ENCODE assay signal across 30 cellular contexts in the genomic region with DNA sequence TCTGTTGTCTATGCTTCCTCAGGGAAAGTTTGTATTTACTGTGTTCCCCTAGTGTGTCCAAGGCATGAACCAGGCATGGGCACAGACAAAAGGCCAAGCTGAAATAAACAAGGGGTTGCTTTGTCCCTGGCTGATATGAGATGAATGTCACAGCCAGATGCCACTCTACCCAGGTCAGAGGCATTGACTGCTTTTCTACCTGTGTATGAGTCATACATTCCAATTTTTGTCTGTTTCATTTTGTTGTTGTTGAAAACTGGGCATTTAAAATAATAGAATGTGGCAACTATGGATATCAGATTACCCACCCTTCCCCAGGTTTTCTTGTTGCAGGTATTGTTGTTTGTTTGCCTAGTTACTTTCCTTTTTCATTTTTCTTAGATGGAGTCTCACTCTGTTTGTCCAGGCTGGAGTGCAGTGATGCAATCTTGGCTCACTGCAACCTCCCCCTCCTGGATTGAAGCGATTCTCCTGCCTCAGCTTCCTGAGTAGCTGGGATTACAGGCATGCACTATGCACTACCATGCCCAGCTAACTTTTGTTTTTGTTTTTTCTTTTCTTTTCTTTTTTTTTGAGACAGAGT.
DNase-seq lines count a peak whose midpoint lies in the region; ATAC-seq and TF ChIP-seq lines count a peak whose summit lies in the region.
"Had no signal": no experiment of that assay in that cellular context is flagged by ENCODE, and none has a peak within 500 bp of the region (broad histone marks: within the 10 kb centered on the region; RNA-seq: fewer than 3 reads in every experiment).

No MANE protein-coding gene starts in this region.

- TF ChIP-seq CTCF in PC-3 (conservative IDR thresholded peaks at IDR 0.05; ENCODE audit: low read depth, low read length), result no peak

- peaks cover 5% of the 10 kb centered on the region; the same call in 1 of the 2 replicates for H3K4me1 ChIP-seq in PC-3 (ENCODE audit: insufficient read depth, low read length)
- H3K4me1 ChIP-seq: ascending aorta had no signal

- CTCF ChIA-PET in PC-3 (lab: Charles Lee), result no interaction called here

- H3K4me3 Mint-ChIP-seq in activated T-cell treated with anti-CD3 and anti-CD28 coated beads, Interleukin-2, amount 50 U/mL, for 4 hours, result no peak overlapping the region
- H3K4me3 Mint-ChIP-seq in activated naive CD8-positive, alpha-beta T cell treated with anti-CD3 and anti-CD28 coated beads, Interleukin-2, amount 50 U/mL, for 24 hours, result no peak overlapping the region
- H3K4me3 Mint-ChIP-seq in activated T-helper 17 cell treated with anti-CD3 and anti-CD28 coated beads, Interleukin-2, amount 50 U/mL, for 72 hours, result no peak overlapping the region
- H3K4me3 Mint-ChIP-seq: activated naive CD8-positive, alpha-beta T cell treated with anti-CD3 and anti-CD28 coated beads for 36 hours; CD4-positive, alpha-beta T cell; GM23338 had no signal

- ATAC-seq in PC-3 (peak; percentile 35), GM19467 (IDR thresholded peaks at IDR 0.05; ENCODE audit: unreplicated experiment) (no peak)
- ATAC-seq in activated T-cell treated with anti-CD3 and anti-CD28 coated beads, Interleukin-2, amount 50 U/mL, for 4 hours, result no peak
- no peak for ATAC-seq in activated naive CD8-positive, alpha-beta T cell treated with anti-CD3 and anti-CD28 coated beads, Interleukin-2, amount 50 U/mL, for 24 hours
- ATAC-seq in activated T-helper 17 cell treated with anti-CD3 and anti-CD28 coated beads, Interleukin-2, amount 50 U/mL, for 72 hours (replicated peaks), result no peak
- ATAC-seq: esophagus mucosa; GM23338; left ventricle myocardium superior; Panc1; right cardiac atrium; stimulated activated naive CD8-positive, alpha-beta T cell treated with anti-CD3 and anti-CD28 coated beads, Interleukin-15, Interleukin-2, amounts not matched to agents 100 U/mL and 50 U/mL, for 24 hours had no signal

- intact Hi-C loops in PC-3 (cut with micrococcal nuclease), result no loop called here

- no peaks in the 10 kb centered on the region for H3K79me2 ChIP-seq in PC-3 (ENCODE audit: low read length)

- POLR2A ChIA-PET in PC-3 (lab: Charles Lee; ENCODE audit: unreplicated experiment), result no interaction called here

- no peaks in the 10 kb centered on the region for H3K27me3 ChIP-seq in PC-3 (ENCODE audit: low read length)
- H3K27me3 ChIP-seq: ascending aorta, MG63 had no signal

- H2AFZ ChIP-seq in PC-3 (ENCODE audit: low read length), result no peak overlapping the region
- H2AFZ ChIP-seq: GM23338 had no signal

- peaks cover under 1% of the 10 kb centered on the region; the same call in 1 of the 2 replicates for H3K9me3 ChIP-seq in PC-3 (ENCODE audit: low read length)
- H3K9me3 ChIP-seq: MG63 had no signal

- DNase-seq in COR-L47 (lab: John Stamatoyannopoulos, UW) (peak; percentile 55), NCI-H2029 (lab: John Stamatoyannopoulos, UW) (peak; percentile 37), PC-3 (peak; percentile 83), epithelial cell of prostate (ENCODE audit: low read depth, low spot score) (peak; percentile 14)
- no peak for DNase-seq in activated T-cell treated with anti-CD3 and anti-CD28 coated beads, Interleukin-2, amount 50 U/mL, for 4 hours
- DNase-seq in activated naive CD8-positive, alpha-beta T cell treated with anti-CD3 and anti-CD28 coated beads, Interleukin-2, amount 50 U/mL, for 24 hours, result no peak
- DNase-seq: activated CD4-positive, alpha-beta T cell treated with anti-CD3 and anti-CD28 coated beads for 4 hours; activated effector memory CD4-positive, alpha-beta T cell treated with anti-CD3 and anti-CD28 coated beads, Interleukin-2, amount 50 U/mL, for 16 hours; activated naive CD8-positive, alpha-beta T cell treated with anti-CD3 and anti-CD28 coated beads for 36 hours; activated T-cell treated with anti-CD3 and anti-CD28 coated beads for 4 hours; CD4-positive, alpha-beta T cell; effector memory CD4-positive, alpha-beta T cell; foreskin fibroblast; head of caudate nucleus; KBM-7; left ventricle myocardium superior; MG63; NCI-H1105 treated with DMSO at 0.1 percent for 48 hours; NCI-H1930; right cardiac atrium; stimulated activated CD4-positive, alpha-beta T cell treated with anti-CD3 and anti-CD28 coated beads, Interleukin-2, amount 100 ng/mL, for 24 hours; stimulated activated naive CD8-positive, alpha-beta T cell treated with anti-CD3 and anti-CD28 coated beads, Interleukin-15, Interleukin-2, amounts not matched to agents 100 U/mL and 50 U/mL, for 24 hours had no signal

- H3K36me3 Mint-ChIP-seq in activated T-cell treated with anti-CD3 and anti-CD28 coated beads, Interleukin-2, amount 50 U/mL, for 4 hours (ENCODE audit: insufficient read depth), result no peaks in the 10 kb centered on the region
- H3K36me3 Mint-ChIP-seq in activated naive CD8-positive, alpha-beta T cell treated with anti-CD3 and anti-CD28 coated beads, Interleukin-2, amount 50 U/mL, for 24 hours (ENCODE audit: low read depth), result peaks cover 3% of the 10 kb centered on the region
- H3K36me3 Mint-ChIP-seq in activated T-helper 17 cell treated with anti-CD3 and anti-CD28 coated beads, Interleukin-2, amount 50 U/mL, for 72 hours (ENCODE audit: low read depth), result no peaks in the 10 kb centered on the region

- H3K4me1 Mint-ChIP-seq in activated T-cell treated with anti-CD3 and anti-CD28 coated beads, Interleukin-2, amount 50 U/mL, for 4 hours (ENCODE audit: low read depth), result no peaks in the 10 kb centered on the region
- no peaks in the 10 kb centered on the region for H3K4me1 Mint-ChIP-seq in activated naive CD8-positive, alpha-beta T cell treated with anti-CD3 and anti-CD28 coated beads, Interleukin-2, amount 50 U/mL, for 24 hours
- H3K4me1 Mint-ChIP-seq in activated T-helper 17 cell treated with anti-CD3 and anti-CD28 coated beads, Interleukin-2, amount 50 U/mL, for 72 hours, result no peaks in the 10 kb centered on the region
- H3K4me1 Mint-ChIP-seq: activated naive CD8-positive, alpha-beta T cell treated with anti-CD3 and anti-CD28 coated beads for 36 hours; GM23338 had no signal

- no peak overlapping the region for H3K4me3 ChIP-seq in PC-3 (ENCODE audit: low read length)
- H3K4me3 ChIP-seq: ascending aorta, coronary artery, GM23338, MG63, thoracic aorta had no signal

- H3K9me3 Mint-ChIP-seq in activated T-cell treated with anti-CD3 and anti-CD28 coated beads, Interleukin-2, amount 50 U/mL, for 4 hours, result peaks cover 22% of the 10 kb centered on the region
- H3K9me3 Mint-ChIP-seq in activated naive CD8-positive, alpha-beta T cell treated with anti-CD3 and anti-CD28 coated beads, Interleukin-2, amount 50 U/mL, for 24 hours, result peaks cover 39% of the 10 kb centered on the region
- H3K9me3 Mint-ChIP-seq in activated T-helper 17 cell treated with anti-CD3 and anti-CD28 coated beads, Interleukin-2, amount 50 U/mL, for 72 hours, result peaks cover 30% of the 10 kb centered on the region

- H3K9ac ChIP-seq in PC-3 (ENCODE audit: low read length), result no peak overlapping the region

- H3F3A ChIP-seq in PC-3 (ENCODE audit: low read length, unreplicated experiment), result no peaks in the 10 kb centered on the region

- H4K20me1 ChIP-seq in PC-3 (ENCODE audit: low read length), result no peaks in the 10 kb centered on the region

- BruUV-seq in PC-3 (replicated peaks; lab: Mats Ljungman, UMichigan), result no TSS peak

- H3K9me2 ChIP-seq in PC-3 (replicated peaks; ENCODE audit: low read length), result no peaks in the 10 kb centered on the region

- peak overlapping the region; percentile 54 for H3K4me2 ChIP-seq in PC-3 (ENCODE audit: low read length)
- H3K4me2 ChIP-seq: GM23338 had no signal

- H3K27ac Mint-ChIP-seq in activated naive CD8-positive, alpha-beta T cell treated with anti-CD3 and anti-CD28 coated beads, Interleukin-2, amount 50 U/mL, for 24 hours, result no peak overlapping the region
- H3K27ac Mint-ChIP-seq in activated T-helper 17 cell treated with anti-CD3 and anti-CD28 coated beads, Interleukin-2, amount 50 U/mL, for 72 hours, result no peak overlapping the region
- H3K27ac Mint-ChIP-seq: activated naive CD8-positive, alpha-beta T cell treated with anti-CD3 and anti-CD28 coated beads for 36 hours; CD4-positive, alpha-beta T cell; GM23338 had no signal

- no peaks in the 10 kb centered on the region for H3K27me3 Mint-ChIP-seq in activated T-cell treated with anti-CD3 and anti-CD28 coated beads, Interleukin-2, amount 50 U/mL, for 4 hours (ENCODE audit: low read depth)
- no peaks in the 10 kb centered on the region for H3K27me3 Mint-ChIP-seq in activated naive CD8-positive, alpha-beta T cell treated with anti-CD3 and anti-CD28 coated beads, Interleukin-2, amount 50 U/mL, for 24 hours
- no peaks in the 10 kb centered on the region for H3K27me3 Mint-ChIP-seq in activated T-helper 17 cell treated with anti-CD3 and anti-CD28 coated beads, Interleukin-2, amount 50 U/mL, for 72 hours
- H3K27me3 Mint-ChIP-seq: activated naive CD8-positive, alpha-beta T cell treated with anti-CD3 and anti-CD28 coated beads for 36 hours; CD4-positive, alpha-beta T cell had no signal

- no peaks in the 10 kb centered on the region for H3K36me3 ChIP-seq in PC-3 (ENCODE audit: low read depth, low read length)
- H3K36me3 ChIP-seq: ascending aorta, MG63, thoracic aorta had no signal

- peak overlapping the region; percentile 27; the same call in 1 of the 2 replicates for H3K27ac ChIP-seq in PC-3 (ENCODE audit: low read length)
- peak overlapping the region; percentile 19 for H3K27ac ChIP-seq in epithelial cell of prostate
- H3K27ac ChIP-seq: ascending aorta, coronary artery, thoracic aorta had no signal

Comparison
In these comparisons a context has a peak if more than half of its experiments do, and no peak if none do; other contexts are left out.
1. DNase-seq: peak in COR-L47 (single experiment), NCI-H2029 (single experiment), PC-3 (single experiment) and epithelial cell of prostate (single experiment); none in activated T-cell treated with anti-CD3 and anti-CD28 coated beads, Interleukin-2, amount 50 U/mL, for 4 hours (single experiment) and activated naive CD8-positive, alpha-beta T cell treated with anti-CD3 and anti-CD28 coated beads, Interleukin-2, amount 50 U/mL, for 24 hours (single experiment).